ENCODE assay signal across 8 cellular contexts in genomic region chr10:70348228-70348850, GRCh38. TPM values are rescaled to one million over a fixed set of nuclear protein-coding genes. Genes with fewer than 3 reads are reported as not detected.
DNase-seq lines count a peak whose midpoint lies in the region; ATAC-seq, FAIRE-seq and TF ChIP-seq lines count a peak whose summit lies in the region.

No MANE protein-coding gene starts in this region.

- H3K4me1 Mint-ChIP-seq in naive thymus-derived CD4-positive, alpha-beta T cell: peaks cover 0 to 3% (median 0%) of the 10 kb centered on the region in 7 donors

- H3K4me1 ChIP-seq in OCI-LY7 (ENCODE audit: insufficient read depth, low read length, poor library complexity, severe bottlenecking): peaks cover 20% of the 10 kb centered on the region
- no peaks in the 10 kb centered on the region for H3K4me1 ChIP-seq in naive thymus-derived CD4-positive, alpha-beta T cell (ENCODE audit: control insufficient read depth in 2 of 2, insufficient read depth in 2 of 2, low read length in 2 of 2)

- H3K9me3 ChIP-seq in OCI-LY7 (ENCODE audit: low read length): no peaks in the 10 kb centered on the region
- no peaks in the 10 kb centered on the region for H3K9me3 ChIP-seq in naive thymus-derived CD4-positive, alpha-beta T cell (ENCODE audit: control insufficient read depth in 2 of 3, low read length in 3 of 3)

- H3K4me2 ChIP-seq in OCI-LY7 (ENCODE audit: low read length): no peak overlapping the region

- no peaks in the 10 kb centered on the region for H3K9me3 Mint-ChIP-seq in naive thymus-derived CD4-positive, alpha-beta T cell

- no peaks in the 10 kb centered on the region for H3K36me3 Mint-ChIP-seq in naive thymus-derived CD4-positive, alpha-beta T cell

- no peak overlapping the region; the same call in 1 of the 2 replicates for H2AFZ ChIP-seq in OCI-LY7 (ENCODE audit: low read length)

- H3K36me3 ChIP-seq in OCI-LY7 (ENCODE audit: insufficient read depth, low read length): no peaks in the 10 kb centered on the region
- no peaks in the 10 kb centered on the region for H3K36me3 ChIP-seq in naive thymus-derived CD4-positive, alpha-beta T cell (ENCODE audit: control insufficient read depth in 2 of 3, insufficient read depth in 3 of 3, low read length in 3 of 3)

- no peak overlapping the region for H3K27ac Mint-ChIP-seq in naive thymus-derived CD4-positive, alpha-beta T cell

- CTCF ChIA-PET in OCI-LY7 (lab: Charles Lee; ENCODE audit: unreplicated experiment): interaction anchor here (0.6 kb wide), 2 partner anchors 76 to 178 kb away, joined by 3 read pairs; partner anchors contain the start of gene SAR1A
- CTCF ChIA-PET in naive thymus-derived CD4-positive, alpha-beta T cell (lab: Charles Lee): interaction anchor here (0.6 kb wide), 1 partner anchor 255 kb away, joined by 3 read pairs; no protein-coding TSS in a partner anchor

- POLR2A ChIA-PET in OCI-LY7 (lab: Charles Lee): interaction anchor here (0.7 kb wide), 1 partner anchor 300 kb away, joined by 4 read pairs; no protein-coding TSS in a partner anchor
- POLR2A ChIA-PET in naive thymus-derived CD4-positive, alpha-beta T cell (lab: Charles Lee): no interaction called here

- intact Hi-C loops in OCI-LY7 (cut with micrococcal nuclease; ENCODE audit: unreplicated experiment): loop anchor here (1.0 kb wide), 3 partner anchors 16 to 127 kb away; no protein-coding TSS in a partner anchor
- intact Hi-C loops in naive thymus-derived CD4-positive, alpha-beta T cell (cut with micrococcal nuclease): no loop called here

- FAIRE-seq in GM12892 (lab: Jason Lieb, UNC): peak; percentile 69

- no peaks in the 10 kb centered on the region for H4K20me1 ChIP-seq in OCI-LY7 (ENCODE audit: insufficient read depth, low read length)

- H3K79me2 ChIP-seq in OCI-LY7 (ENCODE audit: insufficient read depth, low read depth, low read length): no peaks in the 10 kb centered on the region

- H3K27ac ChIP-seq in OCI-LY7 (ENCODE audit: low read depth, low read length, poor library complexity, severe bottlenecking): no peak overlapping the region
- H3K27ac ChIP-seq in naive thymus-derived CD4-positive, alpha-beta T cell (ENCODE audit: low read depth, low read length): no peak overlapping the region

- DNase-seq in AG09319 (ENCODE audit: extremely low read depth, low read depth): no peak
- DNase-seq in GM12892 (ENCODE audit: insufficient read length): no peak
- DNase-seq in OCI-LY7 (ENCODE audit: low spot score): peak; percentile 77
- DNase-seq in dermis blood vessel endothelial cell: peak; percentile 52
- peak in 2 of 9 donors; percentile 16 to 25 for DNase-seq in naive thymus-derived CD4-positive, alpha-beta T cell
- DNase-seq in NCI-H2029 (lab: John Stamatoyannopoulos, UW): no peak

- no peak overlapping the region for H3K4me3 Mint-ChIP-seq in naive thymus-derived CD4-positive, alpha-beta T cell

- TF ChIP-seq CTCF in AG09319 (IDR thresholded peaks at IDR 0.05; ENCODE audit: low read depth, low read length) (peak; percentile 57), OCI-LY7 (conservative IDR thresholded peaks at IDR 0.05; ENCODE audit: low read length) (peak; percentile 97)

- H3K4me3 ChIP-seq in OCI-LY7 (ENCODE audit: low read depth, low read length, poor library complexity, severe bottlenecking): no peak overlapping the region
- H3K4me3 ChIP-seq in naive thymus-derived CD4-positive, alpha-beta T cell (ENCODE audit: low read length): no peak overlapping the region

- no peaks in the 10 kb centered on the region for H3K27me3 ChIP-seq in naive thymus-derived CD4-positive, alpha-beta T cell (ENCODE audit: control insufficient read depth in 2 of 2, insufficient read depth in 2 of 2, low read length in 2 of 2)

- no TSS peak for BruUV-seq in OCI-LY7 (replicated peaks; lab: Mats Ljungman, UMichigan)

- no peaks in the 10 kb centered on the region for H3K9me2 ChIP-seq in OCI-LY7 (ENCODE audit: insufficient read depth, low read length)

- TF ChIP-seq POLR2A in GM12892 (IDR thresholded peaks at IDR 0.05; ENCODE audit: low read depth, low read length): no peak

- peak; percentile 58 for ATAC-seq in naive thymus-derived CD4-positive, alpha-beta T cell
- ATAC-seq in GM21515 (IDR thresholded peaks at IDR 0.05; ENCODE audit: unreplicated experiment): no peak
- ATAC-seq in activated CD4-positive, CD25-positive, alpha-beta regulatory T cell treated with anti-CD3 and anti-CD28 coated beads, Interleukin-2, amount 50 U/mL, for 24 hours: no peak

- no peaks in the 10 kb centered on the region for H3K27me3 Mint-ChIP-seq in naive thymus-derived CD4-positive, alpha-beta T cell

RNA-seq across cellular contexts. Expression of gene LRRC20, which starts 34.1 kb away (rescaled TPM):
- polyA plus RNA-seq in GM12892 (2012; ENCODE audit: missing spikeins): 13.4 TPM
- 5.8 and 6.1 TPM in 2 replicates for total RNA-seq in OCI-LY7 (2014; rRNA removed; shearing (Covaris generic))
- 12.2 and 12.8 TPM in 2 replicates for total RNA-seq in OCI-LY7 (2022)
- 9.0 and 15.0 TPM in 2 replicates for total RNA-seq in dermis blood vessel endothelial cell
- 1 to 10 TPM; 3.0 to 9.6 (median 3.3) TPM for total RNA-seq in naive thymus-derived CD4-positive, alpha-beta T cell
- polyA plus RNA-seq in naive thymus-derived CD4-positive, alpha-beta T cell: 1 to 10 TPM; 3.5 to 3.8 TPM

RNA-seq across cellular contexts. Expression of gene EIF4EBP2, which starts 55.6 kb away (rescaled TPM):
- polyA plus RNA-seq in GM12892 (2012; ENCODE audit: missing spikeins): 25.9 TPM
- total RNA-seq in OCI-LY7 (2014; rRNA removed; shearing (Covaris generic)): 20.3 and 24.5 TPM in 2 replicates
- total RNA-seq in OCI-LY7 (2022) (59.8 and 64.4 TPM in 2 replicates), dermis blood vessel endothelial cell (28.2 and 49.7 TPM in 2 replicates)
- total RNA-seq in naive thymus-derived CD4-positive, alpha-beta T cell: 10 to 100 TPM; 33.5 to 52.1 (median 45.2) TPM
- 10 to 100 TPM; 52.5 to 54.3 TPM for polyA plus RNA-seq in naive thymus-derived CD4-positive, alpha-beta T cell

Comparison
In these comparisons a context has a peak if more than half of its experiments do, and no peak if none do; other contexts are left out.
1. DNase-seq: peak in OCI-LY7 (single experiment) and dermis blood vessel endothelial cell (single experiment); none in AG09319 (single experiment), GM12892 (single experiment) and NCI-H2029 (single experiment).